ENCODE assay signal across 20 cellular contexts in the genomic region with DNA sequence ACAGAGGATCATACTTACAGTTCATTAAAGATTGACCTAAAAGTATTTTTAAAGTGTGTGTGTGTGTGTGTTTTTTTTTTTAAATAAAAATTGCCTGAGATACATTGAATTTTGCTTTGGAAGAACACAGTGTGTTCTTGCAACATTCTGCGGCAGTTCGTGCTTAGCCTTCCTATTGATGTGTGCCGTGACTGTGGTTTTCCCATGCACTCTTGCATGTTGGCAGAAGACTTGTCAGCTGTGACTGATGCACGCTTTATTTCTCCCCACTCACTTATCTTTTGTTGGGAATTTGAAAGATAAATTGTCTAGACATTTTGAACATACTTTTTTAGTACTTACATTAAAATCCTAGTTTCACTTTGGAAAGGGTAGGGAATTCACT.
A peak's percentile ranks its signal among the peaks of the same experiment; 100 is the strongest.
DNase-seq lines count a peak whose midpoint lies in the region; ATAC-seq and TF ChIP-seq lines count a peak whose summit lies in the region.
"Had no signal": no experiment of that assay in that cellular context is flagged by ENCODE, and none has a peak within 500 bp of the region (broad histone marks: within the 10 kb centered on the region; RNA-seq: fewer than 3 reads in every experiment).

No MANE protein-coding gene starts in this region.

- no peak overlapping the region for H3K9ac ChIP-seq in skeletal muscle satellite cell (ENCODE audit: low read depth, low read length)
- H3K9ac ChIP-seq: neural progenitor cell had no signal

- no peak for TF ChIP-seq CTCF in activated CD8-positive, alpha-beta T cell treated with anti-CD3 and anti-CD28 coated beads for 36 hours (IDR thresholded peaks at IDR 0.05)

- no peaks in the 10 kb centered on the region for H3K9me3 ChIP-seq in skeletal muscle satellite cell (replicated peaks; ENCODE audit: low read length)
- H3K9me3 ChIP-seq: tibial nerve had no signal

- H3K4me3 Mint-ChIP-seq in activated CD8-positive, alpha-beta T cell treated with anti-CD3 and anti-CD28 coated beads for 36 hours = no peak overlapping the region
- H3K4me3 Mint-ChIP-seq in activated CD8-positive, alpha-beta T cell treated with anti-CD3 and anti-CD28 coated beads, Interleukin-2, amount 10 ng/mL, durations not matched to agents 7 days and 5 days = no peak overlapping the region
- H3K4me3 Mint-ChIP-seq: activated CD4-positive, alpha-beta T cell treated with anti-CD3 and anti-CD28 coated beads, Interleukin-2, amount 10 ng/mL, durations not matched to agents 24 days and 14 days; activated naive CD8-positive, alpha-beta T cell; neural progenitor cell had no signal

- no peaks in the 10 kb centered on the region for H3K9me3 Mint-ChIP-seq in activated CD8-positive, alpha-beta T cell treated with anti-CD3 and anti-CD28 coated beads for 36 hours
- no peaks in the 10 kb centered on the region for H3K9me3 Mint-ChIP-seq in activated CD8-positive, alpha-beta T cell treated with anti-CD3 and anti-CD28 coated beads, Interleukin-2, amount 10 ng/mL, durations not matched to agents 7 days and 5 days (ENCODE audit: insufficient read depth)
- H3K9me3 Mint-ChIP-seq: activated CD4-positive, alpha-beta T cell treated with anti-CD3 and anti-CD28 coated beads, Interleukin-2, amount 10 ng/mL, durations not matched to agents 24 days and 14 days; neural progenitor cell had no signal

- DNase-seq in activated CD8-positive, alpha-beta T cell treated with anti-CD3 and anti-CD28 coated beads for 36 hours = no peak
- no peak for DNase-seq in activated CD8-positive, alpha-beta T cell treated with anti-CD3 and anti-CD28 coated beads, Interleukin-2, amount 10 ng/mL, durations not matched to agents 7 days and 5 days
- DNase-seq in RPMI7951 (ENCODE audit: low read depth) (peak; percentile 45), foreskin melanocyte (peak; percentile 24), NCI-H510A (lab: John Stamatoyannopoulos, UW) (no peak), NK-92 (lab: John Stamatoyannopoulos, UW; ENCODE audit: unreplicated experiment) (no peak)
- no peak for DNase-seq in stimulated activated CD4-positive, alpha-beta T cell treated with anti-CD3 and anti-CD28 coated beads, Interleukin-12 subunit alpha, Interleukin-12 subunit beta, amount 100 ng/mL, for 4 hours
- DNase-seq: 8988T; activated CD4-positive, alpha-beta T cell treated with anti-CD3 and anti-CD28 coated beads, Interleukin-2, amount 10 ng/mL, durations not matched to agents 24 days and 14 days; activated T-cell treated with anti-CD3 and anti-CD28 coated beads for 4 hours; effector memory CD4-positive, alpha-beta T cell; NCI-H2029 treated with DMSO at 0.1 percent for 48 hours had no signal

- ATAC-seq in activated CD8-positive, alpha-beta T cell treated with anti-CD3 and anti-CD28 coated beads for 36 hours = no peak
- ATAC-seq in activated CD8-positive, alpha-beta T cell treated with anti-CD3 and anti-CD28 coated beads, Interleukin-2, amount 10 ng/mL, durations not matched to agents 7 days and 5 days = no peak
- ATAC-seq: HCT116 had no signal

- H3K4me3 ChIP-seq in skeletal muscle satellite cell (ENCODE audit: low read length) = no peak overlapping the region
- H3K4me3 ChIP-seq: cardiac muscle cell, lung, neural progenitor cell, SK-N-MC, tibial nerve had no signal

- peaks cover 8% of the 10 kb centered on the region for H3K36me3 Mint-ChIP-seq in activated CD8-positive, alpha-beta T cell treated with anti-CD3 and anti-CD28 coated beads for 36 hours (ENCODE audit: low read depth)
- peaks cover 16% of the 10 kb centered on the region for H3K36me3 Mint-ChIP-seq in activated CD8-positive, alpha-beta T cell treated with anti-CD3 and anti-CD28 coated beads, Interleukin-2, amount 10 ng/mL, durations not matched to agents 7 days and 5 days (ENCODE audit: low read depth)

- POLR2A ChIA-PET in activated CD8-positive, alpha-beta T cell treated with anti-CD3 and anti-CD28 coated beads for 36 hours (lab: Charles Lee) = no interaction called here
- POLR2A ChIA-PET in activated CD8-positive, alpha-beta T cell treated with anti-CD3 and anti-CD28 coated beads, Interleukin-2, amount 10 ng/mL, durations not matched to agents 7 days and 5 days (lab: Charles Lee) = no interaction called here

- no peaks in the 10 kb centered on the region for H3K27me3 Mint-ChIP-seq in activated CD8-positive, alpha-beta T cell treated with anti-CD3 and anti-CD28 coated beads for 36 hours
- no peaks in the 10 kb centered on the region for H3K27me3 Mint-ChIP-seq in activated CD8-positive, alpha-beta T cell treated with anti-CD3 and anti-CD28 coated beads, Interleukin-2, amount 10 ng/mL, durations not matched to agents 7 days and 5 days (ENCODE audit: low read depth)
- H3K27me3 Mint-ChIP-seq: activated CD4-positive, alpha-beta T cell treated with anti-CD3 and anti-CD28 coated beads, Interleukin-2, amount 10 ng/mL, durations not matched to agents 24 days and 14 days; activated naive CD8-positive, alpha-beta T cell had no signal

- peaks cover 12% of the 10 kb centered on the region for H3K4me1 ChIP-seq in skeletal muscle satellite cell (ENCODE audit: control insufficient read depth, insufficient read depth, low read length)
- H3K4me1 ChIP-seq: neural progenitor cell had no signal

- H3K36me3 ChIP-seq in skeletal muscle satellite cell (ENCODE audit: insufficient read depth, low read length) = peaks cover 14% of the 10 kb centered on the region
- H3K36me3 ChIP-seq: neural progenitor cell had no signal

- H3K27me3 ChIP-seq in skeletal muscle satellite cell (ENCODE audit: control insufficient read depth, insufficient read depth, low read length) = no peaks in the 10 kb centered on the region
- H3K27me3 ChIP-seq: cardiac muscle cell, neural progenitor cell, tibial nerve had no signal

- H3K27ac Mint-ChIP-seq in activated CD8-positive, alpha-beta T cell treated with anti-CD3 and anti-CD28 coated beads for 36 hours = peak overlapping the region; percentile 31
- H3K27ac Mint-ChIP-seq in activated CD8-positive, alpha-beta T cell treated with anti-CD3 and anti-CD28 coated beads, Interleukin-2, amount 10 ng/mL, durations not matched to agents 7 days and 5 days = no peak overlapping the region
- H3K27ac Mint-ChIP-seq: activated CD4-positive, alpha-beta T cell treated with anti-CD3 and anti-CD28 coated beads, Interleukin-2, amount 10 ng/mL, durations not matched to agents 24 days and 14 days; activated naive CD8-positive, alpha-beta T cell; neural progenitor cell had no signal

- intact Hi-C loops in activated CD8-positive, alpha-beta T cell treated with anti-CD3 and anti-CD28 coated beads for 36 hours (cut with micrococcal nuclease) = no loop called here

- peaks cover 15% of the 10 kb centered on the region for H3K4me1 Mint-ChIP-seq in activated CD8-positive, alpha-beta T cell treated with anti-CD3 and anti-CD28 coated beads for 36 hours (ENCODE audit: low read depth)
- peaks cover 15% of the 10 kb centered on the region for H3K4me1 Mint-ChIP-seq in activated CD8-positive, alpha-beta T cell treated with anti-CD3 and anti-CD28 coated beads, Interleukin-2, amount 10 ng/mL, durations not matched to agents 7 days and 5 days (ENCODE audit: low read depth)
- H3K4me1 Mint-ChIP-seq: neural progenitor cell had no signal

- CTCF ChIA-PET in activated CD8-positive, alpha-beta T cell treated with anti-CD3 and anti-CD28 coated beads for 36 hours (lab: Charles Lee) = interaction anchor here (1.0 to 1.2 kb wide), 2 partner anchors 14 to 27 kb away, joined by 3 read pairs; no protein-coding TSS in a partner anchor
- CTCF ChIA-PET in activated CD8-positive, alpha-beta T cell treated with anti-CD3 and anti-CD28 coated beads, Interleukin-2, amount 10 ng/mL, durations not matched to agents 7 days and 5 days (lab: Charles Lee) = no interaction called here

- peak overlapping the region; percentile 43 for H3K4me2 ChIP-seq in skeletal muscle satellite cell (ENCODE audit: low read length)
- H3K4me2 ChIP-seq: neural progenitor cell had no signal

Comparison
In these comparisons a context has a peak if more than half of its experiments do, and no peak if none do; other contexts are left out.
1. DNase-seq: peak in RPMI7951 (single experiment) and foreskin melanocyte (single experiment); none in activated CD8-positive, alpha-beta T cell treated with anti-CD3 and anti-CD28 coated beads for 36 hours (single experiment), activated CD8-positive, alpha-beta T cell treated with anti-CD3 and anti-CD28 coated beads, Interleukin-2, amount 10 ng/mL, durations not matched to agents 7 days and 5 days (single experiment), NCI-H510A (single experiment), stimulated activated CD4-positive, alpha-beta T cell treated with anti-CD3 and anti-CD28 coated beads, Interleukin-12 subunit alpha, Interleukin-12 subunit beta, amount 100 ng/mL, for 4 hours (single experiment) and NK-92 (single experiment).